Comparison of ENCODE assay signal across 8 cellular contexts in the genomic region with DNA sequence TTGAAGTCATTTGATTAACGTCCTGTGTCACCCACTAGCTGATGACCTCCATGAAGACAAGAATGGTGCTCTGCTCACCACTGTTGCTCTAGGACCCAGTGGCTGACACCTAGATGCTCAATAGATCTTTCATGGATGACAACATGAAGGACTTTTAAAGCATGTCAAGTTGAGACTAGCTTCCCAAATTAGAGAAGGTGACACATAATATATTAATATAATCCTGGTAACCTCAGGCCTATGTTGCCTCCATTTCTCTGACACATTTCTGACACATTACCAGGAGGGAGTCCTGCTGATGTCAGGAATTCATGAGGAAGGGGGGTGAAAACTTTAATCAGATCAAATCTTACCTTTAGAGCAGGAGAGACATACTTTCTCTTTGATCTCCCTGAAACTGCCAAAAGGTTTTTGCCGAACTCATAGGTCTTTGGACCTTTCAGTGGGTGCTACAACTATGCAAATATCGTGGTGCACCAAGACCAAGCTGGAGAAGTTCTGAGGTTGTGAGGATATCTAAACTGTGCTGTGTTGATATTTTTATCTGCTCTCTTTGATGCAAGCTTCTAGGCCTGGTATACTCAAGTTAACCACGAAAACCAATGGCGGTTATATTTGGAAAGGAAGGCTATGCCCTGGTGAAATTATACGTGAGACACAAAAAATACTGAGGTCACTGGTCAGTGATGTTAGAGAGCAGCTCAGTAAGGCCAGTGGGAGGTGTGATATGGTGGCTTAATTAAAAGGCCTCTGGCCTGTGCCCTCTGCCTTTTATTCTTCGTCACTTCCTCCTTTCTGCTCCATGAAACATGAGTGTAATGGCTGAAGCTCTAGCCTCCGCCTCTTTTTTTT. TPM values are rescaled to one million over a fixed set of nuclear protein-coding genes. Genes with fewer than 3 reads are reported as not detected.
A peak's percentile ranks its signal among the peaks of the same experiment; 100 is the strongest.
DNase-seq lines count a peak whose midpoint lies in the region; ATAC-seq and TF ChIP-seq lines count a peak whose summit lies in the region.

No MANE protein-coding gene starts in this region.

- TF ChIP-seq CTCF in OCI-LY1 (IDR thresholded peaks at IDR 0.05; ENCODE audit: low read length) = no peak

- no peak overlapping the region for H2AFZ ChIP-seq in OCI-LY1 (ENCODE audit: low read length)

- peaks cover 7% of the 10 kb centered on the region for H3K27me3 Mint-ChIP-seq in activated CD8-positive, alpha-beta memory T cell treated with anti-CD3 and anti-CD28 coated beads, Interleukin-2, amount 10 ng/mL, durations not matched to agents 7 days and 5 days
- no peaks in the 10 kb centered on the region for H3K27me3 Mint-ChIP-seq in stimulated activated memory B cell treated with anti-CD40 and anti-IgM and Interleukin-4, amounts not matched to agents 10 μg/mL and 1 μg/mL and 100 μg/mL, for 72 hours

- no peaks in the 10 kb centered on the region for H3K36me3 Mint-ChIP-seq in activated CD8-positive, alpha-beta memory T cell treated with anti-CD3 and anti-CD28 coated beads, Interleukin-2, amount 10 ng/mL, durations not matched to agents 7 days and 5 days
- H3K36me3 Mint-ChIP-seq in stimulated activated memory B cell treated with anti-CD40 and anti-IgM and Interleukin-4, amounts not matched to agents 10 μg/mL and 1 μg/mL and 100 μg/mL, for 72 hours = no peaks in the 10 kb centered on the region

- no peaks in the 10 kb centered on the region for H3K27me3 ChIP-seq in OCI-LY1 (ENCODE audit: insufficient read depth, low read length)

- H3K4me1 Mint-ChIP-seq in activated CD8-positive, alpha-beta memory T cell treated with anti-CD3 and anti-CD28 coated beads, Interleukin-2, amount 10 ng/mL, durations not matched to agents 7 days and 5 days = peaks cover 30% of the 10 kb centered on the region
- H3K4me1 Mint-ChIP-seq in stimulated activated memory B cell treated with anti-CD40 and anti-IgM and Interleukin-4, amounts not matched to agents 10 μg/mL and 1 μg/mL and 100 μg/mL, for 72 hours = peaks cover 45% of the 10 kb centered on the region

- no peaks in the 10 kb centered on the region for H3K9me2 ChIP-seq in OCI-LY1 (ENCODE audit: low read depth, low read length)

- ATAC-seq in activated CD8-positive, alpha-beta memory T cell treated with anti-CD3 and anti-CD28 coated beads, Interleukin-2, amount 10 ng/mL, durations not matched to agents 7 days and 5 days = peak; percentile 78
- ATAC-seq in HG02938 (IDR thresholded peaks at IDR 0.05; ENCODE audit: unreplicated experiment) = peak; percentile 95
- ATAC-seq in stimulated activated memory B cell treated with anti-CD40 and anti-IgM and Interleukin-4, amounts not matched to agents 10 μg/mL and 1 μg/mL and 100 μg/mL, for 72 hours = peak; percentile 96

- H3K36me3 ChIP-seq in OCI-LY1 (ENCODE audit: insufficient read depth, low read length) = no peaks in the 10 kb centered on the region; the same call in 1 of the 2 replicates

- no peak overlapping the region for H3K4me3 Mint-ChIP-seq in activated CD8-positive, alpha-beta memory T cell treated with anti-CD3 and anti-CD28 coated beads, Interleukin-2, amount 10 ng/mL, durations not matched to agents 7 days and 5 days
- H3K4me3 Mint-ChIP-seq in stimulated activated memory B cell treated with anti-CD40 and anti-IgM and Interleukin-4, amounts not matched to agents 10 μg/mL and 1 μg/mL and 100 μg/mL, for 72 hours = peak overlapping the region; percentile 57

- no peaks in the 10 kb centered on the region for H3K79me2 ChIP-seq in OCI-LY1 (ENCODE audit: insufficient read depth, low read length)

- peak; percentile 67 for DNase-seq in activated CD8-positive, alpha-beta memory T cell treated with anti-CD3 and anti-CD28 coated beads, Interleukin-2, amount 10 ng/mL, durations not matched to agents 7 days and 5 days
- no peak for DNase-seq in activated CD8-positive, alpha-beta memory T cell treated with anti-CD3 and anti-CD28 coated beads, Interleukin-2, amount 50 U/mL, for 4 hours
- no peak for DNase-seq in NCI-H146 treated with DMSO at 0.1 percent for 48 hours (lab: John Stamatoyannopoulos, UW; ENCODE audit: unreplicated experiment)
- DNase-seq in occipital lobe (lab: John Stamatoyannopoulos, UW) = no peak
- DNase-seq in pons (ENCODE audit: low spot score) = no peak

- no peak overlapping the region for H3K9ac ChIP-seq in OCI-LY1 (ENCODE audit: low read length)

- H3K27ac ChIP-seq in OCI-LY1 (ENCODE audit: low read depth, low read length, poor library complexity, severe bottlenecking) = peak overlapping the region; percentile 62

- CTCF ChIA-PET in activated CD8-positive, alpha-beta memory T cell treated with anti-CD3 and anti-CD28 coated beads, Interleukin-2, amount 10 ng/mL, durations not matched to agents 7 days and 5 days (lab: Charles Lee) = interaction anchor here (1.3 to 2.2 kb wide), 7 partner anchors 10 to 294 kb away, joined by 3 to 7 read pairs (median 5); a partner anchor contains a TSS

- H3K4me1 ChIP-seq in OCI-LY1 (ENCODE audit: insufficient read depth, low read length, severe bottlenecking) = peaks cover 15% of the 10 kb centered on the region

- no peaks in the 10 kb centered on the region for H4K20me1 ChIP-seq in OCI-LY1 (ENCODE audit: insufficient read depth, low read length)

- H3K9me3 Mint-ChIP-seq in activated CD8-positive, alpha-beta memory T cell treated with anti-CD3 and anti-CD28 coated beads, Interleukin-2, amount 10 ng/mL, durations not matched to agents 7 days and 5 days (ENCODE audit: low read depth) = no peaks in the 10 kb centered on the region
- H3K9me3 Mint-ChIP-seq in stimulated activated memory B cell treated with anti-CD40 and anti-IgM and Interleukin-4, amounts not matched to agents 10 μg/mL and 1 μg/mL and 100 μg/mL, for 72 hours = no peaks in the 10 kb centered on the region

- no peaks in the 10 kb centered on the region for H3K9me3 ChIP-seq in OCI-LY1 (ENCODE audit: low read length)

- H3K4me3 ChIP-seq in OCI-LY1 (ENCODE audit: low read depth, low read length, poor library complexity, severe bottlenecking) = no peak overlapping the region

- peak overlapping the region; percentile 26 for H3K27ac Mint-ChIP-seq in activated CD8-positive, alpha-beta memory T cell treated with anti-CD3 and anti-CD28 coated beads, Interleukin-2, amount 10 ng/mL, durations not matched to agents 7 days and 5 days
- H3K27ac Mint-ChIP-seq in stimulated activated memory B cell treated with anti-CD40 and anti-IgM and Interleukin-4, amounts not matched to agents 10 μg/mL and 1 μg/mL and 100 μg/mL, for 72 hours = peak overlapping the region; percentile 91

- no peaks in the 10 kb centered on the region; the same call in 1 of the 2 replicates for H3F3A ChIP-seq in OCI-LY1 (ENCODE audit: insufficient read depth, low read length)

- peak overlapping the region; percentile 49 for H3K4me2 ChIP-seq in OCI-LY1 (ENCODE audit: low read length)

RNA-seq across cellular contexts. Expression of a gene that starts 13.2 kb away (rescaled TPM):
- total RNA-seq in activated CD8-positive, alpha-beta memory T cell treated with anti-CD3 and anti-CD28 coated beads, Interleukin-2, amount 10 ng/mL, durations not matched to agents 7 days and 5 days = 10 to 100 TPM in 1 of 2 experiments, 1 to 10 TPM in 1; 8.8 to 13.4 TPM
- 0.78 TPM for total RNA-seq in occipital lobe
